Comparison of ENCODE assay signal across 8 cellular contexts in the genomic region with DNA sequence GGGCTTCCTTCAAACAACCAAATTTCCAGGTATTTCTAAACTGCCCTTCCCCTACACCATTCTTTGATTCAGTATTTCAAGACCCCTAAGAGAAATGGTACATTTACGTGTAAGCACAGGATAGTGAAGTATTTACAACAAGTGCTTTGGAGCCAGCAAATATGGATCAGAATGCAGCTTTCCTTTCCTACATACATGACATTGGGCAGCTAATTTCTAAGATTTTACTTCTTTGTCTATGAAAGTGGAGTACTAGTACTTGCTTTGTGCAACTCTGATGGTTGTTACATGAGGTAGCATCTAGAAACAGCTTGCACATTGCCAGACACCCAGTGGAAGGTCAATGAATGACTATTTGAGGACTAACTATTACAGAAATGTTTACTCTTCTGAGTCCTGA. TPM values are rescaled to one million over a fixed set of nuclear protein-coding genes. Genes with fewer than 3 reads are reported as not detected.
DNase-seq lines count a peak whose midpoint lies in the region; ATAC-seq, FAIRE-seq and TF ChIP-seq lines count a peak whose summit lies in the region.
"Not testable (repeated sequence)": the region's sequence is repeated elsewhere in the genome, so short reads cannot be mapped to it uniquely, and the experiment has no call there.
"Had no signal": no experiment of that assay in that cellular context is flagged by ENCODE, and none has a peak within 500 bp of the region (broad histone marks: within the 10 kb centered on the region; RNA-seq: fewer than 3 reads in every experiment).

No MANE protein-coding gene starts in this region.

- CTCF ChIA-PET in Panc1 (lab: Charles Lee); GM12878 (lab: Yijun Ruan, JAX): not testable (repeated sequence)

- not testable (repeated sequence) for H2AFZ ChIP-seq in GM12878 (ENCODE audit: control insufficient read depth, low read depth, low read length)

- H3K27ac Mint-ChIP-seq in activated CD4-positive, alpha-beta T cell treated with anti-CD3 and anti-CD28 coated beads, Interleukin-2, amount 10 ng/mL, durations not matched to agents 24 days and 14 days; osteocyte (ENCODE audit: unreplicated experiment): not testable (repeated sequence)

- not testable (repeated sequence) for TF ChIP-seq POLR2A in GM12878 (IDR thresholded peaks at IDR 0.05; ENCODE audit: low read depth, low read length)

- not testable (repeated sequence) for H3K79me2 ChIP-seq in GM12878 (ENCODE audit: control insufficient read depth, insufficient read depth, low read length)

- ATAC-seq in Panc1 (peak; percentile 36; the same call in 1 of the 2 replicates), GM12878 (peak; percentile 62), left lobe of liver (peak; percentile 68)

- H3K36me3 Mint-ChIP-seq in activated CD4-positive, alpha-beta T cell treated with anti-CD3 and anti-CD28 coated beads, Interleukin-2, amount 10 ng/mL, durations not matched to agents 24 days and 14 days (ENCODE audit: low read depth); osteocyte (ENCODE audit: unreplicated experiment): not testable (repeated sequence)

- 45% methylated on average over 1 of the region's 1 CpG for WGBS in GM12878 (ENCODE audit: insufficient coverage, insufficient replicate concordance, low lambda C conversion rate, missing lambda C conversion rate)

- not testable (repeated sequence) for H3K27me3 ChIP-seq in Panc1 (ENCODE audit: control insufficient read depth, insufficient read depth, low read length); GM12878 (replicated peaks in 1 of 2; ENCODE audit: control insufficient read depth in 2 of 2, insufficient read depth in 2 of 2, low read length in 1 of 2)

- not testable (repeated sequence) for H3K27ac ChIP-seq in Panc1 (ENCODE audit: low read length); GM12878 (ENCODE audit: control insufficient read depth, insufficient read depth)

- not testable (repeated sequence) for H3K4me3 ChIP-seq in Panc1 (ENCODE audit: low read depth in 2 of 2, low read length in 2 of 2); GM12878

- H3K9ac ChIP-seq in GM12878 (ENCODE audit: control insufficient read depth, insufficient read depth, low read length), result not testable (repeated sequence)

- intact Hi-C loops in Panc1 (cut with micrococcal nuclease; ENCODE audit: unreplicated experiment); activated CD4-positive, alpha-beta T cell treated with anti-CD3 and anti-CD28 coated beads, Interleukin-2, amount 10 ng/mL, durations not matched to agents 24 days and 14 days (cut with micrococcal nuclease); GM12878 (cut with micrococcal nuclease; ENCODE audit: unreplicated experiment): not testable (repeated sequence)

- SMC1A ChIA-PET in GM12878 (lab: Charles Lee; ENCODE audit: uncharacterized antibody, unreplicated experiment), result not testable (repeated sequence)

- H3K9me3 Mint-ChIP-seq in activated CD4-positive, alpha-beta T cell treated with anti-CD3 and anti-CD28 coated beads, Interleukin-2, amount 10 ng/mL, durations not matched to agents 24 days and 14 days; osteocyte (ENCODE audit: unreplicated experiment): not testable (repeated sequence)

- TF ChIP-seq RAD21 in GM12878 (IDR thresholded peaks at IDR 0.05; ENCODE audit: insufficient read depth, low read depth, low read length), result not testable (repeated sequence)

- peak; percentile 24 for TF ChIP-seq CTCF in GM12873 (IDR thresholded peaks at IDR 0.05; ENCODE audit: insufficient read depth, low read depth, low read length, missing control alignments)
- not testable (repeated sequence) for TF ChIP-seq CTCF in Panc1 (IDR thresholded peaks at IDR 0.05); GM12878 (IDR thresholded peaks at IDR 0.05 in 2 of 3, conservative IDR thresholded peaks at IDR 0.05 in 1 of 3; ENCODE audit: control insufficient read depth in 2 of 3, extremely low read depth in 1 of 3, insufficient read depth in 1 of 3, low read depth in 3 of 3, low read length in 3 of 3); osteocyte (IDR thresholded peaks at IDR 0.05)

- not testable (repeated sequence) for H4K20me1 ChIP-seq in GM12878 (ENCODE audit: control insufficient read depth, insufficient read depth)

- not testable (repeated sequence) for FAIRE-seq in GM12878 (lab: Jason Lieb, UNC)

- TF ChIP-seq EP300 in GM12878 (IDR thresholded peaks at IDR 0.05; ENCODE audit: borderline replicate concordance in 1 of 2, control insufficient read depth in 1 of 2, low read depth in 2 of 2, low read length in 2 of 2), result not testable (repeated sequence)

- RAD21 ChIA-PET in GM12878 (lab: Charles Lee; ENCODE audit: unreplicated experiment), result not testable (repeated sequence)

- not testable (repeated sequence) for H3K36me3 ChIP-seq in Panc1 (ENCODE audit: control insufficient read depth, insufficient read depth, low read length); GM12878 (ENCODE audit: control insufficient read depth in 2 of 2, insufficient read depth in 2 of 2, low read length in 1 of 2)

- not testable (repeated sequence) for H3K4me3 Mint-ChIP-seq in activated CD4-positive, alpha-beta T cell treated with anti-CD3 and anti-CD28 coated beads, Interleukin-2, amount 10 ng/mL, durations not matched to agents 24 days and 14 days; osteocyte (ENCODE audit: unreplicated experiment)

- peaks cover 12% of the 10 kb centered on the region for H3K27me3 Mint-ChIP-seq in activated CD4-positive, alpha-beta T cell treated with anti-CD3 and anti-CD28 coated beads, Interleukin-2, amount 10 ng/mL, durations not matched to agents 24 days and 14 days
- H3K27me3 Mint-ChIP-seq in osteocyte (ENCODE audit: unreplicated experiment), result not testable (repeated sequence)

- in situ Hi-C loops in Panc1 (cut with HindIII; ENCODE audit: low pct_unique_long_range_greater_than_20kb, low sequenced_read_pairs); GM12878 (cut with MboI): not testable (repeated sequence)

- not testable (repeated sequence) for H3K4me1 Mint-ChIP-seq in activated CD4-positive, alpha-beta T cell treated with anti-CD3 and anti-CD28 coated beads, Interleukin-2, amount 10 ng/mL, durations not matched to agents 24 days and 14 days; osteocyte (ENCODE audit: unreplicated experiment)

- BruUV-seq in Panc1 (replicated peaks; lab: Mats Ljungman, UMichigan); GM12878 (replicated peaks; lab: Mats Ljungman, UMichigan): not testable (repeated sequence)

- POLR2A ChIA-PET in Panc1 (lab: Charles Lee); GM12878 (lab: Charles Lee): not testable (repeated sequence)

- H3K9me3 ChIP-seq in Panc1 (ENCODE audit: control insufficient read depth, insufficient read depth, low read depth, low read length); GM12878 (replicated peaks; ENCODE audit: control insufficient read depth, insufficient read depth, low read length): not testable (repeated sequence)

- not testable (repeated sequence) for H3K4me2 ChIP-seq in GM12878 (ENCODE audit: control insufficient read depth, insufficient read depth)

- peak; percentile 11 for DNase-seq in LHCN-M2 (ENCODE audit: low read depth)
- DNase-seq in Panc1 (ENCODE audit: low read depth, low spot score); GM12878 (ENCODE audit: low read depth, low spot score); left lobe of liver (ENCODE audit: low spot score): not testable (repeated sequence)
- peak; percentile 66 for DNase-seq in activated CD4-positive, alpha-beta T cell treated with anti-CD3 and anti-CD28 coated beads, Interleukin-2, amount 10 ng/mL, durations not matched to agents 24 days and 14 days
- DNase-seq in osteocyte (ENCODE audit: extremely low spot score, unreplicated experiment), result peak; percentile 42

- not testable (repeated sequence) for H3K4me1 ChIP-seq in Panc1 (ENCODE audit: control insufficient read depth, insufficient read depth, low read length); GM12878 (ENCODE audit: control insufficient read depth, insufficient read depth, low read length)

RNA-seq across cellular contexts. Expression of gene RNU1-3, which starts 15.2 kb away (rescaled TPM):
- total RNA-seq in LHCN-M2 (2014; rRNA removed) (under 0.01 TPM in 1 of 2 replicates, not detected in the other), Panc1 (2021; ENCODE audit: unreplicated experiment) (1,290 TPM), GM12878 (2014; rRNA removed) (under 0.01 TPM in 2 replicates), GM12878 (2014; rRNA removed; fragmentation: Illumina TruSeq; extraction: Trizol) (20,946 and 25,634 TPM in 2 replicates), GM12878 (2021) (2,403 and 2,678 TPM in 2 replicates), left lobe of liver (1,159 TPM), osteocyte (2,650 and 2,859 TPM in 2 replicates)
- 19.4 TPM for polyA plus RNA-seq in LHCN-M2 (2012)
- polyA plus RNA-seq in Panc1 (2012; ENCODE audit: insufficient read length), result 2.5 TPM
- total RNA-seq in activated CD4-positive, alpha-beta T cell treated with anti-CD3 and anti-CD28 coated beads, Interleukin-2, amount 10 ng/mL, durations not matched to agents 24 days and 14 days, result 1,962 and 2,189 TPM in 2 replicates
- total RNA-seq in GM12878 (2013; cell fraction: nucleolus; rRNA removed), result under 0.01 TPM in 2 replicates
- not detected for polyA plus RNA-seq in GM12878 (2011; ENCODE audit: low read depth)
- polyA plus RNA-seq in GM12878 (2011; rRNA removed) (82.4 and 113 TPM in 2 replicates), GM12878 (2014; fragmentation: Illumina TruSeq; extraction: Trizol) (not detected in 2 replicates), GM12878 (2014; fragmentation: Nextera tagmentation; extraction: Ambion mirVana) (1 to 10 TPM; 4.5 to 4.9 TPM), GM12878 (2014; rRNA removed) (not detected in 2 replicates), GM12878 (2016; fragmentation: Nextera tagmentation; extraction: Ambion mirVana) (1 to 10 TPM; 2.6 to 3.6 TPM)
- under 0.01 TPM in 1 of 2 replicates, not detected in the other for polyA plus RNA-seq in GM12878 (2011; cell fraction: cytosol; rRNA removed)
- polyA plus RNA-seq in GM12878 (2011; cell fraction: nucleus; rRNA removed), result under 0.01 TPM in 2 replicates
- 66.2 TPM in 1 of 2 replicates, not detected in the other for polyA plus RNA-seq in GM12878 (2012)
- polyA minus RNA-seq in GM12878 (2011; rRNA and poly(A)+ RNA removed), result under 0.01 and 12,429 TPM in 2 replicates
- polyA minus RNA-seq in GM12878 (2011; cell fraction: cytosol; rRNA and poly(A)+ RNA removed), result 90,580 and 95,504 TPM in 2 replicates
- polyA minus RNA-seq in GM12878 (2011; cell fraction: nucleus; rRNA and poly(A)+ RNA removed), result 67,711 and 110,374 TPM in 2 replicates
- polyA plus RNA-seq: CD8-positive, alpha-beta memory T cell had no signal

RNA-seq across cellular contexts. Expression of gene NBPF1, which starts 38.2 kb away (rescaled TPM):
- total RNA-seq in LHCN-M2 (2014; rRNA removed), result 23.0 and 24.9 TPM in 2 replicates
- 11.4 TPM for polyA plus RNA-seq in LHCN-M2 (2012)
- 73.2 TPM for total RNA-seq in Panc1 (2021; ENCODE audit: unreplicated experiment)
- 26.2 TPM for polyA plus RNA-seq in Panc1 (2012; ENCODE audit: insufficient read length)
- total RNA-seq in activated CD4-positive, alpha-beta T cell treated with anti-CD3 and anti-CD28 coated beads, Interleukin-2, amount 10 ng/mL, durations not matched to agents 24 days and 14 days, result 4.2 and 5.1 TPM in 2 replicates
- total RNA-seq in GM12878 (2013; cell fraction: nucleolus; rRNA removed), result 9.5 and 10.3 TPM in 2 replicates
- 0.22 and 0.45 TPM in 2 replicates for total RNA-seq in GM12878 (2014; rRNA removed)
- 0.36 and 0.60 TPM in 2 replicates for total RNA-seq in GM12878 (2014; rRNA removed; fragmentation: Illumina TruSeq; extraction: Trizol)
- total RNA-seq in GM12878 (2021), result 1.2 and 1.4 TPM in 2 replicates
- 1.4 TPM for polyA plus RNA-seq in GM12878 (2011; ENCODE audit: low read depth)
- 3.2 and 3.4 TPM in 2 replicates for polyA plus RNA-seq in GM12878 (2011; rRNA removed)
- 1.7 and 1.9 TPM in 2 replicates for polyA plus RNA-seq in GM12878 (2011; cell fraction: cytosol; rRNA removed)
- 4.1 and 4.2 TPM in 2 replicates for polyA plus RNA-seq in GM12878 (2011; cell fraction: nucleus; rRNA removed)
- polyA plus RNA-seq in GM12878 (2012), result 1.7 and 2.6 TPM in 2 replicates
- polyA plus RNA-seq in GM12878 (2014; fragmentation: Illumina TruSeq; extraction: Trizol), result 1.1 and 1.6 TPM in 2 replicates
- under 1 TPM; 0.20 to 0.34 TPM for polyA plus RNA-seq in GM12878 (2014; fragmentation: Nextera tagmentation; extraction: Ambion mirVana)
- 0.74 and 1.3 TPM in 2 replicates for polyA plus RNA-seq in GM12878 (2014; rRNA removed)
- under 1 TPM; 0.70 to 0.73 TPM for polyA plus RNA-seq in GM12878 (2016; fragmentation: Nextera tagmentation; extraction: Ambion mirVana)
- 1.9 TPM in 2 replicates for polyA minus RNA-seq in GM12878 (2011; rRNA and poly(A)+ RNA removed)
- 0.80 and 0.83 TPM in 2 replicates for polyA minus RNA-seq in GM12878 (2011; cell fraction: cytosol; rRNA and poly(A)+ RNA removed)
- 2.9 and 3.9 TPM in 2 replicates for polyA minus RNA-seq in GM12878 (2011; cell fraction: nucleus; rRNA and poly(A)+ RNA removed)
- 23.0 TPM for total RNA-seq in left lobe of liver
- total RNA-seq in osteocyte, result 50.1 and 55.6 TPM in 2 replicates
